In genomic region chr18:58176915-58177717, GRCh38 we compare ENCODE assay signal across 14 cellular contexts.
DNase-seq lines count a peak whose midpoint lies in the region; ATAC-seq, FAIRE-seq and TF ChIP-seq lines count a peak whose summit lies in the region.
"Had no signal": no experiment of that assay in that cellular context is flagged by ENCODE, and none has a peak within 500 bp of the region (broad histone marks: within the 10 kb centered on the region; RNA-seq: fewer than 3 reads in every experiment).

No MANE protein-coding gene starts in this region.

- DNase-seq in A549 (ENCODE audit: low read depth in 1 of 2, low spot score in 1 of 2) (peak in 1 of 2 experiments; percentile 70), HPDE6-E6E7 (ENCODE audit: extremely low spot score) (peak; percentile 53), cardiac fibroblast (ENCODE audit: low read depth in 2 of 2) (peak; percentile 93 to 95), mucosa of descending colon (no peak), Peyer's patch (no peak), NAMALWA (ENCODE audit: low spot score) (no peak), GM13977 (ENCODE audit: low spot score) (no peak)
- DNase-seq in activated CD4-positive, alpha-beta memory T cell treated with anti-CD3 and anti-CD28 coated beads, Interleukin-2, amount 10 ng/mL, durations not matched to agents 7 days and 5 days: no peak
- DNase-seq: activated CD4-positive, alpha-beta T cell treated with anti-CD3 and anti-CD28 coated beads for 1 hour; CD8-positive, alpha-beta memory T cell; NCI-H748 treated with DMSO at 0.1 percent for 48 hours had no signal

- ATAC-seq in A549: peak; percentile 71 to 76
- peak; percentile 62 for ATAC-seq in mucosa of descending colon

- POLR2A ChIA-PET in A549 (lab: Yijun Ruan, JAX): no interaction called here
- POLR2A ChIA-PET in activated CD4-positive, alpha-beta memory T cell treated with anti-CD3 and anti-CD28 coated beads, Interleukin-2, amount 10 ng/mL, durations not matched to agents 7 days and 5 days (lab: Charles Lee): no interaction called here

- H3K4me1 ChIP-seq in A549 (peaks cover 56% of the 10 kb centered on the region), mucosa of descending colon (ENCODE audit: low read depth) (peaks cover 20% of the 10 kb centered on the region), Peyer's patch (peaks cover 0 to 38% (median 4%) of the 10 kb centered on the region in 4 donors)

- H3K36me3 ChIP-seq in mucosa of descending colon (ENCODE audit: low read depth): no peaks in the 10 kb centered on the region
- peaks cover 0 to 4% (median 0%) of the 10 kb centered on the region in 3 donors for H3K36me3 ChIP-seq in Peyer's patch

- peak overlapping the region; percentile 79 for H3K4me2 ChIP-seq in A549

- TF ChIP-seq POLR2A in A549 (IDR thresholded peaks at IDR 0.05; ENCODE audit: low read length) (no peak), Peyer's patch (IDR thresholded peaks at IDR 0.05) (no peak)

- H3K27ac Mint-ChIP-seq in activated CD4-positive, alpha-beta memory T cell treated with anti-CD3 and anti-CD28 coated beads, Interleukin-2, amount 10 ng/mL, durations not matched to agents 7 days and 5 days: no peak overlapping the region
- H3K27ac Mint-ChIP-seq: memory B cell had no signal

- no peaks in the 10 kb centered on the region for H3K27me3 ChIP-seq in Peyer's patch

- H3K27ac ChIP-seq in A549 (peak overlapping the region; percentile 63 to 83), Peyer's patch (peak overlapping the region in 1 of 4 donors; percentile 32)

- intact Hi-C loops in mucosa of descending colon (cut with DNase I, micrococcal nuclease): no loop called here

- H3K36me3 Mint-ChIP-seq in activated CD4-positive, alpha-beta memory T cell treated with anti-CD3 and anti-CD28 coated beads, Interleukin-2, amount 10 ng/mL, durations not matched to agents 7 days and 5 days (ENCODE audit: low read depth): no peaks in the 10 kb centered on the region
- H3K36me3 Mint-ChIP-seq: CD8-positive, alpha-beta memory T cell; memory B cell had no signal

- TF ChIP-seq CTCF in A549 (IDR thresholded peaks at IDR 0.05) (no peak), cardiac fibroblast (IDR thresholded peaks at IDR 0.05; ENCODE audit: low read depth, low read length) (no peak), mucosa of descending colon (IDR thresholded peaks at IDR 0.05) (no peak), Peyer's patch (IDR thresholded peaks at IDR 0.05) (no peak), GM13977 (IDR thresholded peaks at IDR 0.05; ENCODE audit: extremely low read depth, insufficient read depth, missing control alignments) (no peak)

- no peak for TF ChIP-seq RAD21 in A549 (conservative IDR thresholded peaks at IDR 0.05 in 1 of 2, IDR thresholded peaks at IDR 0.05 in 1 of 2)

- FAIRE-seq in A549 (lab: Jason Lieb, UNC): no peak
- FAIRE-seq: GM19239 had no signal

- CTCF ChIA-PET in A549 (lab: Yijun Ruan, JAX): interaction anchor here (0.8 to 2.1 kb wide), 6 partner anchors 12 to 295 kb away, joined by 3 to 6 read pairs (median 4); partner anchors contain the start of gene NEDD4L
- CTCF ChIA-PET in activated CD4-positive, alpha-beta memory T cell treated with anti-CD3 and anti-CD28 coated beads, Interleukin-2, amount 10 ng/mL, durations not matched to agents 7 days and 5 days (lab: Charles Lee): no interaction called here

- WGBS in A549 (ENCODE audit: missing lambda C conversion rate): 1% methylated on average over 13 of the region's 13 CpGs

- H3K4me1 Mint-ChIP-seq in activated CD4-positive, alpha-beta memory T cell treated with anti-CD3 and anti-CD28 coated beads, Interleukin-2, amount 10 ng/mL, durations not matched to agents 7 days and 5 days: no peaks in the 10 kb centered on the region
- H3K4me1 Mint-ChIP-seq: CD8-positive, alpha-beta memory T cell; central memory CD8-positive, alpha-beta T cell had no signal

- H3K27me3 Mint-ChIP-seq in activated CD4-positive, alpha-beta memory T cell treated with anti-CD3 and anti-CD28 coated beads, Interleukin-2, amount 10 ng/mL, durations not matched to agents 7 days and 5 days: peaks cover 16% of the 10 kb centered on the region
- H3K27me3 Mint-ChIP-seq: memory B cell had no signal

- TF ChIP-seq EP300 in A549 (IDR thresholded peaks at IDR 0.05): no peak

- H3K4me3 ChIP-seq in A549 (peak overlapping the region; percentile 31; the same call in 1 of the 3 replicates), cardiac fibroblast (replicated peaks in 1 of 2; ENCODE audit: low read depth in 2 of 2, low read length in 2 of 2) (peak overlapping the region in 1 of 2 donors; percentile 8), mucosa of descending colon (no peak overlapping the region), Peyer's patch (no peak overlapping the region)

- H3K9me3 Mint-ChIP-seq in activated CD4-positive, alpha-beta memory T cell treated with anti-CD3 and anti-CD28 coated beads, Interleukin-2, amount 10 ng/mL, durations not matched to agents 7 days and 5 days: no peaks in the 10 kb centered on the region
- H3K9me3 Mint-ChIP-seq: CD8-positive, alpha-beta memory T cell; central memory CD8-positive, alpha-beta T cell; memory B cell had no signal

- in situ Hi-C loops in GM13977 (cut with MboI; ENCODE audit: low pct_unique_long_range_greater_than_20kb, low sequenced_read_pairs, unreplicated experiment): no loop called here

- no peak overlapping the region for H3K4me3 Mint-ChIP-seq in activated CD4-positive, alpha-beta memory T cell treated with anti-CD3 and anti-CD28 coated beads, Interleukin-2, amount 10 ng/mL, durations not matched to agents 7 days and 5 days
- H3K4me3 Mint-ChIP-seq: CD8-positive, alpha-beta memory T cell; central memory CD8-positive, alpha-beta T cell; memory B cell had no signal

- no peaks in the 10 kb centered on the region for H3K9me3 ChIP-seq in A549
- no peaks in the 10 kb centered on the region for H3K9me3 ChIP-seq in mucosa of descending colon
- no peaks in the 10 kb centered on the region for H3K9me3 ChIP-seq in Peyer's patch

TF ChIP-seq in A549, 52 proteins besides CTCF, POLR2A, EP300 and RAD21:
- TF ChIP-seq MAX (IDR thresholded peaks at IDR 0.05) (peak; percentile 22; the same call in 1 of the 2 replicates), HOXB5 (CRISPR knock-in tag; IDR thresholded peaks at IDR 0.05) (no peak), RCOR1 (IDR thresholded peaks at IDR 0.05; ENCODE audit: low read depth, low read length) (no peak), JUNB (IDR thresholded peaks at IDR 0.05) (peak; percentile 23; the same call in 1 of the 2 replicates), EHF (CRISPR knock-in tag; IDR thresholded peaks at IDR 0.05) (no peak), BHLHE40 (IDR thresholded peaks at IDR 0.05; ENCODE audit: low read depth, low read length) (no peak), HDAC2 (IDR thresholded peaks at IDR 0.05) (no peak), PHF8 (IDR thresholded peaks at IDR 0.05; ENCODE audit: borderline replicate concordance, low read depth) (no peak), GATA3 (IDR thresholded peaks at IDR 0.05; ENCODE audit: borderline replicate concordance) (peak; percentile 53; the same call in 1 of the 2 replicates), NPAS2 (CRISPR knock-in tag; IDR thresholded peaks at IDR 0.05; ENCODE audit: borderline replicate concordance) (no peak), FOSL2 (IDR thresholded peaks at IDR 0.05) (no peak), FOSL2 (CRISPR knock-in tag; IDR thresholded peaks at IDR 0.05) (peak; percentile 63), CEBPB (IDR thresholded peaks at IDR 0.05) (peak in 1 of 2 experiments; percentile 12; a peak in 1 of 4 replicates)
- TF ChIP-seq, protein P1, sequence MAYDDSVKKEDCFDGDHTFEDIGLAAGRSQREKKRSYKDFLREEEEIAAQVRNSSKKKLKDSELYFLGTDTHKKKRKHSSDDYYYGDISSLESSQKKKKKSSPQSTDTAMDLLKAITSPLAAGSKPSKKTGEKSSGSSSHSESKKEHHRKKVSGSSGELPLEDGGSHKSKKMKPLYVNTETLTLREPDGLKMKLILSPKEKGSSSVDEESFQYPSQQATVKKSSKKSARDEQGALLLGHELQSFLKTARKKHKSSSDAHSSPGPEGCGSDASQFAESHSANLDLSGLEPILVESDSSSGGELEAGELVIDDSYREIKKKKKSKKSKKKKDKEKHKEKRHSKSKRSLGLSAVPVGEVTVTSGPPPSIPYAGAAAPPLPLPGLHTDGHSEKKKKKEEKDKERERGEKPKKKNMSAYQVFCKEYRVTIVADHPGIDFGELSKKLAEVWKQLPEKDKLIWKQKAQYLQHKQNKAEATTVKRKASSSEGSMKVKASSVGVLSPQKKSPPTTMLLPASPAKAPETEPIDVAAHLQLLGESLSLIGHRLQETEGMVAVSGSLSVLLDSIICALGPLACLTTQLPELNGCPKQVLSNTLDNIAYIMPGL (CRISPR knock-in tag; IDR thresholded peaks at IDR 0.05; ENCODE audit: borderline replicate concordance): no peak
- TF ChIP-seq, protein P2, sequence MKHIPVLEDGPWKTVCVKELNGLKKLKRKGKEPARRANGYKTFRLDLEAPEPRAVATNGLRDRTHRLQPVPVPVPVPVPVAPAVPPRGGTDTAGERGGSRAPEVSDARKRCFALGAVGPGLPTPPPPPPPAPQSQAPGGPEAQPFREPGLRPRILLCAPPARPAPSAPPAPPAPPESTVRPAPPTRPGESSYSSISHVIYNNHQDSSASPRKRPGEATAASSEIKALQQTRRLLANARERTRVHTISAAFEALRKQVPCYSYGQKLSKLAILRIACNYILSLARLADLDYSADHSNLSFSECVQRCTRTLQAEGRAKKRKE (CRISPR knock-in tag; IDR thresholded peaks at IDR 0.05; ENCODE audit: low read depth): no peak

Comparison
In these comparisons a context has a peak if more than half of its experiments do, and no peak if none do; other contexts are left out.
1. DNase-seq: peak in HPDE6-E6E7 (single experiment) and cardiac fibroblast (2 of 2); none in mucosa of descending colon (0 of 3), Peyer's patch (0 of 3), NAMALWA (single experiment), GM13977 (single experiment) and activated CD4-positive, alpha-beta memory T cell treated with anti-CD3 and anti-CD28 coated beads, Interleukin-2, amount 10 ng/mL, durations not matched to agents 7 days and 5 days (single experiment).